In the genomic region with DNA sequence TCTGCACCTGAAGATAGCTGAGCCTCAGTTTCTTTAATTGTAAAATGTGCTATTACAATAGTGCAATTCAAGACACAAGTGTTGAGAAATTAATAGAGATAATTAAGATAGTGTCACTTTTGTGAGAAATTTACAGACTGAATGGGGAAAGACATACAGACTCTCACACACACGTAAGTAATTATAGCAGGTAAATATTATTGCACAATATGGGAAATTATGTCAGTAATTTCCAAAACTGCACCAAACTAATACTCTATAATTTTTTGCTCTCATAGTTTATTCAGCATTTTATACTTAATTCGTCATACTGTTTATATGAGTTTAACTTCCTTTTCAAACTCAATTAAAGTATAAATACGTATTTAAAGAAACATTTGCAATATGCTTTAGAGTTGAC, we compare ENCODE assay signal across 36 cellular contexts.
"Had no signal": no experiment of that assay in that cellular context is flagged by ENCODE, and none has a peak within 500 bp of the region (broad histone marks: within the 10 kb centered on the region; RNA-seq: fewer than 3 reads in every experiment).

No MANE protein-coding gene starts in this region.

- H3K4me3 ChIP-seq: MG63 had no signal

- DNase-seq: Kasumi-1, MG63, MM.1S, MV-4-11, NCI-H1048, NCI-H1092, NCI-H1092 treated with DMSO at 0.1 percent for 48 hours, NCI-H1105, NCI-H1105 treated with DMSO at 0.1 percent for 48 hours, NCI-H1417, NCI-H1417 treated with DMSO at 0.1 percent for 48 hours, NCI-H1436, NCI-H1436 treated with DMSO at 0.1 percent for 48 hours, NCI-H146, NCI-H1694, NCI-H1694 treated with DMSO at 0.1 percent for 48 hours, NCI-H187, NCI-H187 treated with DMSO at 0.1 percent for 48 hours, NCI-H1930, NCI-H2029, NCI-H2029 treated with DMSO at 0.1 percent for 48 hours, NCI-H2081, NCI-H2081 treated with DMSO at 0.1 percent for 48 hours, NCI-H2107, NCI-H2171, NCI-H2171 treated with DMSO at 0.1 percent for 48 hours, NCI-H2227 treated with DMSO at 0.1 percent for 48 hours, NCI-H226, NCI-H345, NCI-H446, NCI-H446 treated with DMSO at 0.1 percent for 48 hours, NCI-H510A, NCI-H510A treated with DMSO at 0.1 percent for 48 hours, NCI-H524, NCI-H524 treated with DMSO at 0.1 percent for 48 hours, NCI-H526 had no signal

- H3K36me3 ChIP-seq: MG63 had no signal

- H3K27me3 ChIP-seq: MG63 had no signal

- H3K9me3 ChIP-seq: MG63 had no signal
